8 cellular contexts compared by ENCODE assay signal in the genomic region with DNA sequence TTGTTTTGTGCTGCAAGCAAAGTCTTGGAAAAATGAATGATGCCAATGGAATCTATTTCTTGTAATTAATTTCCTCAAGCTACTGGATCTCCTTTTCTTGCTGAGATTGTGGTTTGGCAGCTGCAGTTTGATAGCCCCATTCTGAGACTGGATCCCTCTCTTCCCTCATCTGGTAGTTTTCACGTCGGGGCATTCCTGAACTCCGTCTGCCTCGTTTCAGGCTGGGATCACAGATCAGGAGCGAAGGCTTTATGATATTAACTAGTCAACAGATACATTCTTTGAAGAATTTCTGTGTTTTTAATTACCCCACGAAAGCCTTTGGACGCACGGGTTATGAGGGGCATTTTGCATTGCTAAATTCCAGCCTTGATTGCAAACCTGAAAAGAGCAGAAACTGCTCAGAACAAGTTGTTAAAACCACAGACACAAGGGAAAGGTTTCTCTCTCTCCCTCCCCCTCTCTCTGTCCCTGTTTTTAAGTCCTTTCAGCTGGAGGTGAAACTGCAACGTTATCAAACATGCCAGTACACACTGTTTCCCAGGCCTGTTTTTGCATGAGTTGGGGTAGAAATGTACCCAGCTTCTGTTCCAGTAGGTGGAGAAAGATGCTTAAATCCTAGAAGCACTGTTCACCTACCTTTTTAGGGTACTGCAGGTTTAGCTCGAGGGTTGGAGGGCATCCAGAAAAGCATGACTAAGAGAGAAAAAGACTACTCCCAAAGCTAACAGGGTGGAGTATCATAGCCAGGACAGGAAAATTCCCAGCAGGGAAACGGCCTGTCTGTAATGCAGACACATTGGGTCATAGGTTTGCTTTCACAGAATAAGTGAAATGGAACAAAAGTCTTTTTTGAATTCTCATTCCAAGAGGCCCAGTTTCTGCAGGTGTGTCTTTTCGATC.
A peak's percentile ranks its signal among the peaks of the same experiment; 100 is the strongest.
DNase-seq lines count a peak whose midpoint lies in the region; ATAC-seq, FAIRE-seq and TF ChIP-seq lines count a peak whose summit lies in the region.

No MANE protein-coding gene starts in this region.

- no peak for TF ChIP-seq EP300 in HepG2 (IDR thresholded peaks at IDR 0.05; ENCODE audit: low read depth in 2 of 2, low read length in 2 of 2)
- TF ChIP-seq EP300 in HepG2 (CRISPR knock-in tag; IDR thresholded peaks at IDR 0.05; ENCODE audit: borderline replicate concordance), result no peak

- intact Hi-C loops in HepG2 (cut with micrococcal nuclease; ENCODE audit: unreplicated experiment), result no loop called here
- intact Hi-C loops in uterus (cut with DNase I; ENCODE audit: low total_unique reads), result no loop called here

- no peak for TF ChIP-seq POLR2A in HepG2 (IDR thresholded peaks at IDR 0.05; ENCODE audit: insufficient read depth in 1 of 2, low read depth in 2 of 2, low read length in 2 of 2)
- TF ChIP-seq POLR2A in uterus (IDR thresholded peaks at IDR 0.05), result peak in 1 of 2 donors; percentile 11

- no peak for ATAC-seq in HepG2

- FAIRE-seq in bronchial epithelial cell (lab: Jason Lieb, UNC) (no peak), HepG2 (lab: Jason Lieb, UNC) (no peak)

- POLR2A ChIA-PET in HepG2 (lab: Yijun Ruan, JAX), result no interaction called here

- CTCF ChIA-PET in HepG2 (lab: Yijun Ruan, JAX; ENCODE audit: low intra/inter-chr PET ratio, low total read pairs), result no interaction called here

- peak; percentile 23 for DNase-seq in SIG-M5 treated with dmso at 0.1 percent for 504 hours (lab: John Stamatoyannopoulos, UW; ENCODE audit: unreplicated experiment)
- no peak for DNase-seq in SIG-M5 (lab: John Stamatoyannopoulos, UW)
- DNase-seq in bronchial epithelial cell (ENCODE audit: low read depth), result peak; percentile 95
- DNase-seq in HepG2 (ENCODE audit: low spot score), result no peak
- DNase-seq in uterus, result peak; percentile 55 to 91
- no peak for DNase-seq in NCI-H1048 (lab: John Stamatoyannopoulos, UW)
- no peak for DNase-seq in COR-L47 (lab: John Stamatoyannopoulos, UW)
- DNase-seq in T-helper 9 cell, result no peak

- no peak overlapping the region for H3K27ac ChIP-seq in HepG2 (ENCODE audit: extremely low read length, insufficient read depth, low read length)
- H3K27ac ChIP-seq in uterus, result peak overlapping the region; percentile 88 to 95

- no peaks in the 10 kb centered on the region for H3K4me1 ChIP-seq in HepG2 (ENCODE audit: insufficient read depth, low read length)
- peaks cover 21 to 25% of the 10 kb centered on the region in 2 donors for H3K4me1 ChIP-seq in uterus

- no peak for TF ChIP-seq RAD21 in HepG2 (CRISPR knock-in tag; IDR thresholded peaks at IDR 0.05)

- no peak overlapping the region for H2AFZ ChIP-seq in HepG2 (ENCODE audit: low read length)

- no peak overlapping the region for H3K9ac ChIP-seq in HepG2 (ENCODE audit: insufficient read depth, low read depth, low read length)

- H3K27me3 ChIP-seq in bronchial epithelial cell (ENCODE audit: control insufficient read depth, insufficient read depth, low read length), result no peaks in the 10 kb centered on the region
- no peaks in the 10 kb centered on the region for H3K27me3 ChIP-seq in HepG2 (ENCODE audit: control insufficient read depth in 1 of 2, insufficient read depth in 2 of 2, low read length in 2 of 2)
- H3K27me3 ChIP-seq in uterus, result no peaks in the 10 kb centered on the region

- H3K9me3 ChIP-seq in HepG2 (ENCODE audit: low read length), result no peaks in the 10 kb centered on the region
- H3K9me3 ChIP-seq in uterus, result no peaks in the 10 kb centered on the region

- 88% methylated on average over 12 of the region's 12 CpGs for WGBS in HepG2 (ENCODE audit: low lambda C conversion rate)

- TSS peak; percentile 25 for BruUV-seq in HepG2 (replicated peaks; lab: Mats Ljungman, UMichigan)

- H4K20me1 ChIP-seq in HepG2 (ENCODE audit: insufficient read depth, low read length), result 0 out of 2 replicates have a peak, but pooled peaks cover 2% of the 10 kb centered on the region

- TF ChIP-seq CTCF in bronchial epithelial cell (IDR thresholded peaks at IDR 0.05; ENCODE audit: insufficient read depth, low read length, severe bottlenecking) (peak; percentile 12), HepG2 (CRISPR knock-in tag; IDR thresholded peaks at IDR 0.05) (no peak), uterus (IDR thresholded peaks at IDR 0.05) (peak in 1 of 4 experiments; percentile 29)

- in situ Hi-C loops in HepG2 (cut with HindIII; ENCODE audit: extremely low pct_ligation_motif_present, low pct_unique_long_range_greater_than_20kb), result no loop called here

- H3K79me2 ChIP-seq in HepG2 (ENCODE audit: insufficient read depth, low read length), result peaks cover 10% of the 10 kb centered on the region

- H3K36me3 ChIP-seq in bronchial epithelial cell (ENCODE audit: control insufficient read depth, insufficient read depth, low read length) (peaks cover 3% of the 10 kb centered on the region), HepG2 (replicated peaks in 1 of 2; ENCODE audit: control insufficient read depth in 1 of 2, insufficient read depth in 2 of 2, low read length in 2 of 2) (peaks cover 0 to 7% of the 10 kb centered on the region in 2 experiments; a peak in 1 of 5 replicates), uterus (no peaks in the 10 kb centered on the region)

- H3K4me3 ChIP-seq in bronchial epithelial cell (ENCODE audit: low read depth, low read length) (no peak overlapping the region), HepG2 (replicated peaks in 1 of 3; ENCODE audit: insufficient read depth in 1 of 3, low read depth in 2 of 3, low read length in 3 of 3) (no peak overlapping the region), uterus (no peak overlapping the region)

- no peak overlapping the region for H3K4me2 ChIP-seq in HepG2 (ENCODE audit: low read depth, low read length)

TF ChIP-seq in HepG2, 621 proteins besides CTCF, POLR2A, EP300 and RAD21:
- TF ChIP-seq ELF4 (CRISPR knock-in tag; IDR thresholded peaks at IDR 0.05; ENCODE audit: borderline replicate concordance) (no peak), ZNF773 (CRISPR knock-in tag; IDR thresholded peaks at IDR 0.05; ENCODE audit: borderline replicate concordance) (no peak), PHB2 (IDR thresholded peaks at IDR 0.05; ENCODE audit: partially characterized antibody) (no peak), RAD51 (IDR thresholded peaks at IDR 0.05; ENCODE audit: borderline replicate concordance) (no peak), RARG (CRISPR knock-in tag; IDR thresholded peaks at IDR 0.05; ENCODE audit: low read depth) (no peak), ZNF605 (CRISPR knock-in tag; IDR thresholded peaks at IDR 0.05) (no peak)
- TF ChIP-seq, protein P1, sequence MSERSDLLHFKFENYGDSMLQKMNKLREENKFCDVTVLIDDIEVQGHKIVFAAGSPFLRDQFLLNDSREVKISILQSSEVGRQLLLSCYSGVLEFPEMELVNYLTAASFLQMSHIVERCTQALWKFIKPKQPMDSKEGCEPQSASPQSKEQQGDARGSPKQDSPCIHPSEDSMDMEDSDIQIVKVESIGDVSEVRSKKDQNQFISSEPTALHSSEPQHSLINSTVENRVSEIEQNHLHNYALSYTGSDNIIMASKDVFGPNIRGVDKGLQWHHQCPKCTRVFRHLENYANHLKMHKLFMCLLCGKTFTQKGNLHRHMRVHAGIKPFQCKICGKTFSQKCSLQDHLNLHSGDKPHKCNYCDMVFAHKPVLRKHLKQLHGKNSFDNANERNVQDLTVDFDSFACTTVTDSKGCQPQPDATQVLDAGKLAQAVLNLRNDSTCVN (CRISPR knock-in tag; IDR thresholded peaks at IDR 0.05; ENCODE audit: borderline replicate concordance), result no peak
- TF ChIP-seq, protein P2, sequence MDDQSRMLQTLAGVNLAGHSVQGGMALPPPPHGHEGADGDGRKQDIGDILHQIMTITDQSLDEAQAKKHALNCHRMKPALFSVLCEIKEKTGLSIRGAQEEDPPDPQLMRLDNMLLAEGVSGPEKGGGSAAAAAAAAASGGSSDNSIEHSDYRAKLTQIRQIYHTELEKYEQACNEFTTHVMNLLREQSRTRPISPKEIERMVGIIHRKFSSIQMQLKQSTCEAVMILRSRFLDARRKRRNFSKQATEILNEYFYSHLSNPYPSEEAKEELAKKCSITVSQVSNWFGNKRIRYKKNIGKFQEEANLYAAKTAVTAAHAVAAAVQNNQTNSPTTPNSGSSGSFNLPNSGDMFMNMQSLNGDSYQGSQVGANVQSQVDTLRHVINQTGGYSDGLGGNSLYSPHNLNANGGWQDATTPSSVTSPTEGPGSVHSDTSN (CRISPR knock-in tag; IDR thresholded peaks at IDR 0.05; ENCODE audit: borderline replicate concordance), result no peak
- TF ChIP-seq, protein P3, sequence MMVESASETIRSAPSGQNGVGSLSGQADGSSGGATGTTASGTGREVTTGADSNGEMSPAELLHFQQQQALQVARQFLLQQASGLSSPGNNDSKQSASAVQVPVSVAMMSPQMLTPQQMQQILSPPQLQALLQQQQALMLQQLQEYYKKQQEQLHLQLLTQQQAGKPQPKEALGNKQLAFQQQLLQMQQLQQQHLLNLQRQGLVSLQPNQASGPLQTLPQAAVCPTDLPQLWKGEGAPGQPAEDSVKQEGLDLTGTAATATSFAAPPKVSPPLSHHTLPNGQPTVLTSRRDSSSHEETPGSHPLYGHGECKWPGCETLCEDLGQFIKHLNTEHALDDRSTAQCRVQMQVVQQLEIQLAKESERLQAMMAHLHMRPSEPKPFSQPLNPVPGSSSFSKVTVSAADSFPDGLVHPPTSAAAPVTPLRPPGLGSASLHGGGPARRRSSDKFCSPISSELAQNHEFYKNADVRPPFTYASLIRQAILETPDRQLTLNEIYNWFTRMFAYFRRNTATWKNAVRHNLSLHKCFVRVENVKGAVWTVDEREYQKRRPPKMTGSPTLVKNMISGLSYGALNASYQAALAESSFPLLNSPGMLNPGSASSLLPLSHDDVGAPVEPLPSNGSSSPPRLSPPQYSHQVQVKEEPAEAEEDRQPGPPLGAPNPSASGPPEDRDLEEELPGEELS (CRISPR knock-in tag; IDR thresholded peaks at IDR 0.05), result no peak

Comparison
In these comparisons a context has a peak if more than half of its experiments do, and no peak if none do; other contexts are left out.
1. DNase-seq: peak in SIG-M5 treated with dmso at 0.1 percent for 504 hours (single experiment), bronchial epithelial cell (single experiment) and uterus (2 of 2); none in SIG-M5 (single experiment), HepG2 (single experiment), NCI-H1048 (single experiment), COR-L47 (single experiment) and T-helper 9 cell (single experiment).